Comparison of ENCODE assay signal across 19 cellular contexts in the genomic region with DNA sequence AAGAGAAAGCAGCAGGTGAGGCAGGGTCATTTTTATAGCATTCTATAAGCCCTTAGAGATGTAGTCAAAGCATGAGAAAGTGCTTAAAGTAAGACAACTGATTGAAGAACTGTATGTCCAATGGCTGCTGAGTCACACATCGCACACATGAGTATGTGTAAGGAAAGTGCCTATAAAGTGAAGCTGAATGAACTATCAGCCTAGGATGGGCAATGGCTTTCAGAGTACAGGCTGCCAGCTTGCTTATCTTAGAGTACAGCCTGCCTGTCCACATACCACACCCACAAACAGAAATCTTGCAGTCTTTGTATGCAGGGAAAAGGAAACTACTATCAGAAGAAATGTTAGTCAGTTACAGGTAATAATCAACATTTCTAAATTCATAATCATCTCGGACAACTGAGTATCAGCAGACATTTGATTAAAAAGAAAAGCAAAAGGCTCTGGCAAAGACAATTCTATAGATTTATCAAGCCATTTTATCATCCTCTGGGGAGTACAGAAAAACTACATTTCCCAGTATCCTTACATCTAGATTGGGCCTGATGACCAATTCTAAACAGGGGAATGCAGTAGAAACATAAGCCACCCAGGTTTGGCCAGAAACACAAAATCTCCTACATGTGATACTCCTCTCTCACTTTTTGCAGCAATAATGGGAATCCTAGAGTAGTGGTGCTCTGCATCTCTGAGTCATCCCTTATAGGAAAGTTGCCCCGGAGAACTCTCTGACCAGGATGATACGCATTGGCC. TPM values are rescaled to one million over a fixed set of nuclear protein-coding genes. Genes with fewer than 3 reads are reported as not detected.
DNase-seq lines count a peak whose midpoint lies in the region; ATAC-seq, FAIRE-seq and TF ChIP-seq lines count a peak whose summit lies in the region.
"Had no signal": no experiment of that assay in that cellular context is flagged by ENCODE, and none has a peak within 500 bp of the region (broad histone marks: within the 10 kb centered on the region; RNA-seq: fewer than 3 reads in every experiment).

No MANE protein-coding gene starts in this region.

- no peak overlapping the region for H3K4me3 ChIP-seq in bronchial epithelial cell (ENCODE audit: low read depth, low read length)
- H3K4me3 ChIP-seq in pancreas = no peak overlapping the region

- H3K27ac ChIP-seq in pancreas = no peak overlapping the region
- H3K27ac ChIP-seq: RWPE1 had no signal

- no peaks in the 10 kb centered on the region for H3K4me1 ChIP-seq in pancreas

- no peak for FAIRE-seq in bronchial epithelial cell (lab: Jason Lieb, UNC)
- no peak for FAIRE-seq in pancreas (lab: Jason Lieb, UNC)

- H3K36me3 ChIP-seq in bronchial epithelial cell (ENCODE audit: control insufficient read depth, insufficient read depth, low read length) (no peaks in the 10 kb centered on the region), pancreas (no peaks in the 10 kb centered on the region)

- TF ChIP-seq CTCF in bronchial epithelial cell (IDR thresholded peaks at IDR 0.05; ENCODE audit: insufficient read depth, low read length, severe bottlenecking) = no peak
- no peak for TF ChIP-seq CTCF in pancreas (IDR thresholded peaks at IDR 0.05)

- peak in 73 of 76 experiments; percentile 22 to 96 (median 81) for DNase-seq in HUDEP-2 (lab: John Stamatoyannopoulos, UW; ENCODE audit: unreplicated experiment in 76 of 76)
- DNase-seq in RKO (ENCODE audit: low spot score) = peak; percentile 22
- DNase-seq in bronchial epithelial cell (ENCODE audit: low read depth) = peak; percentile 25
- DNase-seq in left colon = no peak
- no peak for DNase-seq in NCI-H146 (lab: John Stamatoyannopoulos, UW)
- DNase-seq in kidney tubule cell (ENCODE audit: low spot score) = no peak
- no peak for DNase-seq in DMS79 (lab: John Stamatoyannopoulos, UW)
- DNase-seq in pancreas = no peak
- DNase-seq: COR-L47, EL, HFFc6, MM.1S, NCI-H1105, NCI-H1694 treated with DMSO at 0.1 percent for 48 hours, NCI-H2107, NCI-H345, NCI-H69 had no signal

- intact Hi-C loops in left colon (cut with DNase I, micrococcal nuclease) (no loop called here), pancreas (cut with DNase I) (no loop called here)

- 67 to 70% methylated on average over 4 of the region's 4 CpGs for WGBS in pancreas, 2 donors

- no peaks in the 10 kb centered on the region for H3K9me3 ChIP-seq in pancreas

- no peaks in the 10 kb centered on the region for H3K27me3 ChIP-seq in bronchial epithelial cell (ENCODE audit: control insufficient read depth, insufficient read depth, low read length)
- no peaks in the 10 kb centered on the region for H3K27me3 ChIP-seq in pancreas

- ATAC-seq in left colon = peak; percentile 63
- no peak for ATAC-seq in pancreas

RNA-seq across cellular contexts. Expression of a gene that starts 16.2 kb away (rescaled TPM):
- total RNA-seq in bronchial epithelial cell (under 0.01 and 0.77 TPM in 2 replicates), left colon (1 to 10 TPM; 1.2 to 3.2 TPM), pancreas (10 to 100 TPM; 23.8 to 34.7 (median 27.0) TPM)
- polyA plus RNA-seq in pancreas = 100 to 1,000 TPM; 117 to 165 TPM

RNA-seq across cellular contexts. Expression of a gene that starts 46.9 kb away (rescaled TPM):
- total RNA-seq in bronchial epithelial cell = under 0.01 and 0.26 TPM in 2 replicates
- under 1 TPM; 0.21 to 0.45 TPM for total RNA-seq in left colon
- total RNA-seq in pancreas = 10 to 100 TPM; 36.1 to 67.4 (median 47.5) TPM
- polyA plus RNA-seq in pancreas = 100 to 1,000 TPM; 239 to 308 TPM
- total RNA-seq: H4, HFFc6 had no signal

Comparison
In these comparisons a context has a peak if more than half of its experiments do, and no peak if none do; other contexts are left out.
1. DNase-seq: peak in HUDEP-2 (73 of 76), RKO (single experiment) and bronchial epithelial cell (single experiment); none in left colon (0 of 2), NCI-H146 (single experiment), kidney tubule cell (single experiment), DMS79 (single experiment) and pancreas (0 of 6).
2. RNA of a gene that starts 16.2 kb away (total RNA-seq): 23.8 to 34.7 TPM in pancreas; 1.2 to 3.2 TPM in left colon and under 0.01 to 0.77 TPM in bronchial epithelial cell; every median in the first group is over 4 times any median in the second.
3. RNA of a gene that starts 46.9 kb away (total RNA-seq): 36.1 to 67.4 TPM in pancreas; 0.21 to 0.45 TPM in left colon and under 0.01 to 0.26 TPM in bronchial epithelial cell; every median in the first group is over 10 times any median in the second.